In the genomic region with DNA sequence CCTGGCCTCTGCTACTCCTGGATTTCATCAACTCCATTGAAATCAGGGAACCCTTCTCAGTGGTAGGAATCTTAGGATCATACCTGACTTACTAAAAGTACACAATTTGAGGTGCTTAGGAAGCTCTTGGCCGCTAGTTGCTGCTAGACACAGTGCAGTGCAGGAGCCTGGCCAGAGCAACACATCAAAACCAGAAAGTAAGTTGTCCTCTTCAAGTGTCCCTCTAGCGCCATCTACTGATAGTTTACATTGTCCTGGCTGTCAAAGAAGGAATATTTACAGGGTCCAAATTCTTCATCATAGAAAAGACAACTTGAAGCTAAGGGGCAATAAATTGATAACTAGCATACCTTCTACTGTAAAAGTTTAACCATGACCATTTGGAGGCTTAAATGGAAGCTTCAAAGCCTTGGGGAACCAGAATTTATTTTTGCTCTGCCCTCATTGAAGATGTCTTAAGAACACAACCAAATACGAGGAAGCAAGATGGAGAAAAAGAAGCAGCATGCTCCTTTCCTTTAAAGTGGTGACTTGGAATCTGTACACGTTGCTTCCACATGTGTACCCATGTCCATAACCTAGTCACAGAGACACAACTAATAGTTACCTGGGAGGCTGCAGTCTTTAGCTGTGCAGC, we compare ENCODE assay signal across 7 cellular contexts.
DNase-seq lines count a peak whose midpoint lies in the region; ATAC-seq and TF ChIP-seq lines count a peak whose summit lies in the region.

No MANE protein-coding gene starts in this region.

- H4K20me1 ChIP-seq in GM23338 (replicated peaks; ENCODE audit: insufficient read depth) = no peaks in the 10 kb centered on the region
- H4K20me1 ChIP-seq in IMR-90 (ENCODE audit: insufficient read depth, low read length) = no peaks in the 10 kb centered on the region

- TF ChIP-seq POLR2A in IMR-90 (IDR thresholded peaks at IDR 0.05; ENCODE audit: low read depth, low read length) (no peak), uterus (IDR thresholded peaks at IDR 0.05) (no peak)

- no peak overlapping the region for H3K4me3 Mint-ChIP-seq in GM23338

- H3K4ac ChIP-seq in IMR-90 (ENCODE audit: low read depth, low read length) = no peak overlapping the region

- peaks cover 5% of the 10 kb centered on the region; the same call in 1 of the 3 replicates for H3K4me1 Mint-ChIP-seq in GM23338

- in situ Hi-C loops in IMR-90 (cut with MboI; ENCODE audit: low sequenced_read_pairs) = loop anchor here (25.0 kb wide), 1 partner anchor 813 kb away; no protein-coding TSS in a partner anchor

- no peaks in the 10 kb centered on the region for H3K79me2 ChIP-seq in GM23338 (replicated peaks; ENCODE audit: insufficient read depth)

- H3K18ac ChIP-seq in IMR-90 (ENCODE audit: low read depth, low read length) = no peak overlapping the region

- H3F3A ChIP-seq in GM23338 (replicated peaks; ENCODE audit: low read depth) = no peaks in the 10 kb centered on the region

- H4K8ac ChIP-seq in IMR-90 (ENCODE audit: low read depth in 2 of 2, low read length in 2 of 2) = no peak overlapping the region

- ATAC-seq in GM23338 (peak; percentile 100), IMR-90 (ENCODE audit: low read depth) (peak; percentile 49), left colon (peak; percentile 94)

- no peak overlapping the region for H3K56ac ChIP-seq in IMR-90 (ENCODE audit: extremely low read depth, insufficient read depth, low read length)

- no peak overlapping the region for H3K23ac ChIP-seq in IMR-90 (ENCODE audit: low read depth, low read length)

- H3K36me3 ChIP-seq in GM23338 (ENCODE audit: insufficient read depth) (no peaks in the 10 kb centered on the region), IMR-90 (ENCODE audit: control insufficient read depth, insufficient read depth, low read length) (no peaks in the 10 kb centered on the region), uterus (no peaks in the 10 kb centered on the region)

- no peaks in the 10 kb centered on the region; the same call in 2 of the 3 replicates for H3K9me3 Mint-ChIP-seq in GM23338

- H2AFZ ChIP-seq in GM23338 (no peak overlapping the region), IMR-90 (replicated peaks; ENCODE audit: low read length, poor library complexity) (no peak overlapping the region)

- dilution Hi-C loops in IMR-90 (cut with HindIII; ENCODE audit: low sequenced_read_pairs, unreplicated experiment) = no loop called here

- no peak overlapping the region for H3K4me3 ChIP-seq in GM23338
- no peak overlapping the region for H3K4me3 ChIP-seq in IMR-90 (ENCODE audit: insufficient read depth, low read depth, low read length)
- no peak overlapping the region for H3K4me3 ChIP-seq in uterus

- H2BK20ac ChIP-seq in IMR-90 (ENCODE audit: low read depth, low read length) = no peak overlapping the region

- no peaks in the 10 kb centered on the region for H3K79me1 ChIP-seq in IMR-90 (ENCODE audit: low read depth in 1 of 2, low read length in 2 of 2)

- no peak overlapping the region for H4K91ac ChIP-seq in IMR-90 (ENCODE audit: insufficient read depth, low read depth, low read length)

- WGBS in IMR-90 (ENCODE audit: extremely low coverage in 2 of 2, insufficient read length in 1 of 2), 2 experiments = 0% methylated on average over 1 of the region's 4 CpGs; no CpG with 5 or more reads in 1 of the 2 experiments

- no peak overlapping the region for H3K14ac ChIP-seq in IMR-90 (replicated peaks; ENCODE audit: low read depth, low read length)

- TF ChIP-seq RAD21 in IMR-90 (IDR thresholded peaks at IDR 0.05; ENCODE audit: low read length) = peak; percentile 67

- H3K27ac ChIP-seq in GM23338 (ENCODE audit: low read depth) (no peak overlapping the region), IMR-90 (ENCODE audit: insufficient read depth, low read length) (no peak overlapping the region), uterus (no peak overlapping the region)

- H3K27me3 Mint-ChIP-seq in GM23338 (ENCODE audit: insufficient read depth, low read depth, poor library complexity) = no peaks in the 10 kb centered on the region

- H3K36me3 Mint-ChIP-seq in GM23338 (ENCODE audit: low read depth) = no peaks in the 10 kb centered on the region; the same call in 2 of the 3 replicates

- no peak overlapping the region for H3K9ac ChIP-seq in IMR-90 (ENCODE audit: low read depth, low read length)

- no peak overlapping the region for H2AK5ac ChIP-seq in IMR-90 (ENCODE audit: low read depth, low read length)

- H3K27ac Mint-ChIP-seq in GM23338 = peak overlapping the region; percentile 18; the same call in 1 of the 2 replicates

- no peak overlapping the region for H2BK15ac ChIP-seq in IMR-90 (ENCODE audit: low read depth, low read length)

- TF ChIP-seq CTCF in GM12874 (IDR thresholded peaks at IDR 0.05; ENCODE audit: insufficient read depth, low read depth, low read length) = peak; percentile 72
- peak; percentile 96 to 97 for TF ChIP-seq CTCF in GM23338 (conservative IDR thresholded peaks at IDR 0.05; ENCODE audit: low read depth in 2 of 2)
- TF ChIP-seq CTCF in IMR-90 (conservative IDR thresholded peaks at IDR 0.05; ENCODE audit: low read depth, low read length) = peak; percentile 76
- TF ChIP-seq CTCF in uterus (IDR thresholded peaks at IDR 0.05) = peak; percentile 1 to 45 (median 28)

- BruUV-seq in IMR-90 (replicated peaks; lab: Mats Ljungman, UMichigan) = no TSS peak

- no peak overlapping the region for H2BK5ac ChIP-seq in IMR-90 (ENCODE audit: low read depth, low read length, poor library complexity, severe bottlenecking)

- H3K27me3 ChIP-seq in GM23338 (ENCODE audit: insufficient read depth) (no peaks in the 10 kb centered on the region), IMR-90 (ENCODE audit: control insufficient read depth, insufficient read depth, low read length) (no peaks in the 10 kb centered on the region), uterus (no peaks in the 10 kb centered on the region)

- H2BK120ac ChIP-seq in IMR-90 (ENCODE audit: low read depth, low read length) = no peak overlapping the region

- H3K9me3 ChIP-seq in IMR-90 (ENCODE audit: control insufficient read depth, insufficient read depth, low read length) (no peaks in the 10 kb centered on the region), uterus (no peaks in the 10 kb centered on the region)

- POLR2A ChIA-PET in IMR-90 (lab: Charles Lee; ENCODE audit: unreplicated experiment) = no interaction called here

- H2AK9ac ChIP-seq in IMR-90 (replicated peaks; ENCODE audit: low read depth, low read length, poor library complexity) = no peak overlapping the region

- H4K5ac ChIP-seq in IMR-90 (ENCODE audit: low read depth, low read length) = no peak overlapping the region

- CTCF ChIA-PET in IMR-90 (lab: Yijun Ruan, JAX) = interaction anchor here (0.5 to 1.9 kb wide), 7 partner anchors 10 to 959 kb away, joined by 3 to 12 read pairs (median 3); no protein-coding TSS in a partner anchor

- DNase-seq in GM23338 (ENCODE audit: low spot score) = peak; percentile 99
- peak; percentile 67 for DNase-seq in IMR-90
- peak; percentile 76 for DNase-seq in NOMO-1 treated with DMSO at 0.1 percent for 48 hours (lab: John Stamatoyannopoulos, UW; ENCODE audit: unreplicated experiment)
- peak; percentile 69 for DNase-seq in cerebellar cortex (ENCODE audit: low spot score)
- peak; percentile 39 to 44 for DNase-seq in left colon
- DNase-seq in uterus = no peak

- no peaks in the 10 kb centered on the region for H3K9me1 ChIP-seq in IMR-90 (ENCODE audit: insufficient read depth, low read length)

- intact Hi-C loops in IMR-90 (cut with micrococcal nuclease) (loop anchor here (5.0 to 10.0 kb wide), 2 partner anchors 405 to 868 kb away; no protein-coding TSS in a partner anchor), left colon (cut with DNase I, micrococcal nuclease) (loop anchor here in 1 of 2 donors (10.0 kb wide), 1 partner anchor 405 kb away; no protein-coding TSS in a partner anchor), uterus (cut with DNase I; ENCODE audit: low total_unique reads) (no loop called here)

- no peaks in the 10 kb centered on the region for H3K4me1 ChIP-seq in GM23338 (ENCODE audit: insufficient read depth)
- no peaks in the 10 kb centered on the region for H3K4me1 ChIP-seq in IMR-90 (ENCODE audit: control insufficient read depth, insufficient read depth, low read length)
- no peaks in the 10 kb centered on the region for H3K4me1 ChIP-seq in uterus

- H3K4me2 ChIP-seq in GM23338 = no peak overlapping the region
- H3K4me2 ChIP-seq in IMR-90 (ENCODE audit: low read depth, low read length) = no peak overlapping the region

- 0 out of 2 replicates have a peak, but pooled peaks cover 4% of the 10 kb centered on the region for H3K9me2 ChIP-seq in GM23338 (ENCODE audit: insufficient read depth)

TF ChIP-seq in GM23338, 12 proteins besides CTCF, POLR2A, EP300 and RAD21 (continues in another document):
- no peak for TF ChIP-seq JUNB (IDR thresholded peaks at IDR 0.05; ENCODE audit: unreplicated experiment)

TF ChIP-seq in IMR-90, 13 proteins besides CTCF, POLR2A, EP300 and RAD21:
- TF ChIP-seq CEBPB (IDR thresholded peaks at IDR 0.05; ENCODE audit: low read depth, low read length) = no peak
- no peak for TF ChIP-seq BHLHE40 (IDR thresholded peaks at IDR 0.05; ENCODE audit: low read depth, low read length)
- TF ChIP-seq SMC3 (IDR thresholded peaks at IDR 0.05; ENCODE audit: low read depth, low read length) = peak; percentile 43
- no peak for TF ChIP-seq USF2 (IDR thresholded peaks at IDR 0.05; ENCODE audit: low read depth, low read length)
TF ChIP-seq in IMR-90: peak in this region for 1.

Comparison
In these comparisons a context has a peak if more than half of its experiments do, and no peak if none do; other contexts are left out.
1. CTCF ChIP-seq: peak in every context shown above with its lines; median percentile 96 in GM23338; 76 in IMR-90; 72 in GM12874; 28 in uterus.
2. ATAC-seq: peak in every context shown above with its lines; median percentile 100 in GM23338; 94 in left colon; 49 in IMR-90.
3. DNase-seq: peak in GM23338 (single experiment), IMR-90 (single experiment), NOMO-1 treated with DMSO at 0.1 percent for 48 hours (single experiment), cerebellar cortex (single experiment) and left colon (2 of 2); none in uterus (0 of 2).